ENCODE assay signal across 11 cellular contexts in the genomic region with DNA sequence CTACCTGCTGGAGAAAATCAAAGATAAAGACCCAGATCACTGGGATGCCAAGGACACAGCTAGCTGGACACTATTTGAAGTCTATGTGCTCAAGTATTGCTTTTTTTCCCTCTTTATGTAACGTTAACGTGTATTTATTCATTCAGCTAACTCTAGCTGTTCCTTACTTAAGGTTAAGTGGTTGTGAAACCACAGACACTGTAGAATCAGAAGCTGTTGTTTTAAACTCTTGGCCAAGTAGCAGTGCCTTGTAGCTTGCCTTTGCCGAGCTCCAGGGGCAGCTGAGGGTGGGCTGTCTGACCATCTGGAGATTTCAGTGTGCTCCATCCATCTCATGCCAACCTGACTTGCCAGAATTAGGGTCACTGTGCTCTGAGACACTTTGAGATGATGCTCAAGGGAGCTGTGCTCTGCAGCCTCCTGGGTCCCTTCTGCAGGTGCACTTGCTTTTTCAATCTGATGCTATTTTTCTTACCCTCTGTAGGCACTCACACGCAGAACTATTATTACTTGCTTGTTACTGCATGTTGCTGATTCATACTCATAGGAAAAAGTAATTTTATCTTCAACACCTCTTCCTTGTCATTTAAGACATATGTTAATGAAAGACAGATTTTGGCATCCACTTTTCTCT.
DNase-seq lines count a peak whose midpoint lies in the region; ATAC-seq and TF ChIP-seq lines count a peak whose summit lies in the region.
"Had no signal": no experiment of that assay in that cellular context is flagged by ENCODE, and none has a peak within 500 bp of the region (broad histone marks: within the 10 kb centered on the region; RNA-seq: fewer than 3 reads in every experiment).

No MANE protein-coding gene starts in this region.

- H3K9me3 ChIP-seq in SK-N-SH, result no peaks in the 10 kb centered on the region

- H3K27ac ChIP-seq in SK-N-SH (ENCODE audit: low read depth in 2 of 2, low read length in 1 of 2), result no peak overlapping the region
- H3K27ac ChIP-seq: HL-60, PC-9 had no signal

- H3K4me1 Mint-ChIP-seq in IgD-negative memory B cell, result peaks cover 45 to 55% (median 47%) of the 10 kb centered on the region in 3 donors

- intact Hi-C loops in head of caudate nucleus (cut with DNase I) (no loop called here), Right ventricle myocardium superior (cut with DNase I) (no loop called here)

- H4K20me1 ChIP-seq in SK-N-SH (ENCODE audit: insufficient read depth), result no peaks in the 10 kb centered on the region

- H3K36me3 ChIP-seq in SK-N-SH (replicated peaks in 1 of 2; ENCODE audit: control insufficient read depth in 1 of 2, insufficient read depth in 2 of 2, low read length in 1 of 2), result peaks cover 0 to 12% of the 10 kb centered on the region in 2 experiments

- CTCF ChIA-PET in SK-N-SH (lab: Yijun Ruan, JAX), result no interaction called here

- peak overlapping the region; percentile 79 to 95 (median 94) for H3K27ac Mint-ChIP-seq in IgD-negative memory B cell

- TF ChIP-seq CTCF in GM12865 (IDR thresholded peaks at IDR 0.05; ENCODE audit: insufficient read depth, low read depth, low read length, missing control alignments) (no peak), GM20000 (IDR thresholded peaks at IDR 0.05; ENCODE audit: extremely low read depth, missing control alignments) (no peak), SK-N-SH (IDR thresholded peaks at IDR 0.05) (no peak)

- TF ChIP-seq EP300 in SK-N-SH (IDR thresholded peaks at IDR 0.05; ENCODE audit: borderline replicate concordance in 1 of 2, low read depth in 1 of 2, low read length in 1 of 2), result no peak

- H3K4me3 Mint-ChIP-seq in IgD-negative memory B cell, result peak overlapping the region in 3 of 4 donors; percentile 21 to 78 (median 61)
- H3K4me3 Mint-ChIP-seq: activated naive CD8-positive, alpha-beta T cell treated with anti-CD3 and anti-CD28 coated beads, Interleukin-2, amount 10 ng/mL, durations not matched to agents 7 days and 5 days had no signal

- ATAC-seq in HG03354 (IDR thresholded peaks at IDR 0.05; ENCODE audit: poor library complexity, severe bottlenecking, unreplicated experiment) (no peak), Right ventricle myocardium superior (ENCODE audit: poor library complexity) (no peak)

- no peak overlapping the region for H3K9ac ChIP-seq in SK-N-SH

- no peak for TF ChIP-seq RAD21 in SK-N-SH (IDR thresholded peaks at IDR 0.05; ENCODE audit: low read length)

- no peaks in the 10 kb centered on the region for H3K9me2 ChIP-seq in SK-N-SH

- H3K9me3 Mint-ChIP-seq in IgD-negative memory B cell, result no peaks in the 10 kb centered on the region

- peaks cover 0 to 5% of the 10 kb centered on the region in 2 experiments; a peak in 1 of 4 replicates for H3K4me1 ChIP-seq in SK-N-SH (ENCODE audit: control insufficient read depth in 1 of 2, insufficient read depth in 2 of 2, low read depth in 1 of 2, low read length in 1 of 2)

- H3F3A ChIP-seq in SK-N-SH (replicated peaks; ENCODE audit: insufficient read depth), result no peaks in the 10 kb centered on the region

- 98% methylated on average over 3 of the region's 4 CpGs for WGBS in SK-N-SH (ENCODE audit: low lambda C conversion rate)

- H2AFZ ChIP-seq in SK-N-SH (ENCODE audit: low read depth), result no peak overlapping the region
- H2AFZ ChIP-seq: PC-9 had no signal

- no peak overlapping the region for H3K4me2 ChIP-seq in SK-N-SH
- H3K4me2 ChIP-seq: PC-9 had no signal

- H3K36me3 Mint-ChIP-seq in IgD-negative memory B cell, result peaks cover 3% of the 10 kb centered on the region

- DNase-seq in GM12865 (ENCODE audit: low read depth) (peak; percentile 84), GM20000 (ENCODE audit: low spot score) (peak; percentile 31), head of caudate nucleus (peak in 27 of 42 donors; percentile 5 to 65 (median 27)), Right ventricle myocardium superior (no peak), SK-N-SH (no peak), SW 1271 (lab: John Stamatoyannopoulos, UW) (no peak)
- DNase-seq: activated naive CD8-positive, alpha-beta T cell treated with anti-CD3 and anti-CD28 coated beads, Interleukin-2, amount 10 ng/mL, durations not matched to agents 7 days and 5 days; PC-9 had no signal

- no peaks in the 10 kb centered on the region for H3K27me3 ChIP-seq in SK-N-SH (ENCODE audit: insufficient read depth)

- H3K79me2 ChIP-seq in SK-N-SH (ENCODE audit: insufficient read depth), result no peaks in the 10 kb centered on the region

- H3K4me3 ChIP-seq in GM12865 (ENCODE audit: low read depth, low read length) (peak overlapping the region; percentile 32), SK-N-SH (ENCODE audit: low read depth in 2 of 2, low read length in 1 of 2) (no peak overlapping the region)
- H3K4me3 ChIP-seq: PC-9 had no signal

- POLR2A ChIA-PET in SK-N-SH (lab: Yijun Ruan, JAX), result no interaction called here

- H3K27me3 Mint-ChIP-seq in IgD-negative memory B cell, result peaks cover 2% of the 10 kb centered on the region
- H3K27me3 Mint-ChIP-seq: activated naive CD8-positive, alpha-beta T cell treated with anti-CD3 and anti-CD28 coated beads, Interleukin-2, amount 10 ng/mL, durations not matched to agents 7 days and 5 days had no signal

TF ChIP-seq in SK-N-SH, 30 proteins besides CTCF, POLR2A, EP300 and RAD21:
- no peak for TF ChIP-seq RXRA (IDR thresholded peaks at IDR 0.05; ENCODE audit: borderline replicate concordance, low read depth)
- TF ChIP-seq, protein P1, sequence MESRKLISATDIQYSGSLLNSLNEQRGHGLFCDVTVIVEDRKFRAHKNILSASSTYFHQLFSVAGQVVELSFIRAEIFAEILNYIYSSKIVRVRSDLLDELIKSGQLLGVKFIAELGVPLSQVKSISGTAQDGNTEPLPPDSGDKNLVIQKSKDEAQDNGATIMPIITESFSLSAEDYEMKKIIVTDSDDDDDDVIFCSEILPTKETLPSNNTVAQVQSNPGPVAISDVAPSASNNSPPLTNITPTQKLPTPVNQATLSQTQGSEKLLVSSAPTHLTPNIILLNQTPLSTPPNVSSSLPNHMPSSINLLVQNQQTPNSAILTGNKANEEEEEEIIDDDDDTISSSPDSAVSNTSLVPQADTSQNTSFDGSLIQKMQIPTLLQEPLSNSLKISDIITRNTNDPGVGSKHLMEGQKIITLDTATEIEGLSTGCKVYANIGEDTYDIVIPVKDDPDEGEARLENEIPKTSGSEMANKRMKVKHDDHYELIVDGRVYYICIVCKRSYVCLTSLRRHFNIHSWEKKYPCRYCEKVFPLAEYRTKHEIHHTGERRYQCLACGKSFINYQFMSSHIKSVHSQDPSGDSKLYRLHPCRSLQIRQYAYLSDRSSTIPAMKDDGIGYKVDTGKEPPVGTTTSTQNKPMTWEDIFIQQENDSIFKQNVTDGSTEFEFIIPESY (IDR thresholded peaks at IDR 0.05; ENCODE audit: borderline replicate concordance, low read depth), result no peak
- no peak for TF ChIP-seq RCOR1 (IDR thresholded peaks at IDR 0.05; ENCODE audit: low read length)
- TF ChIP-seq FOXJ3 (CRISPR knock-in tag; IDR thresholded peaks at IDR 0.05), result no peak
- no peak for TF ChIP-seq FOXM1 (IDR thresholded peaks at IDR 0.05; ENCODE audit: low read depth)

Comparison
In these comparisons a context has a peak if more than half of its experiments do, and no peak if none do; other contexts are left out.
1. DNase-seq: peak in GM12865 (single experiment), GM20000 (single experiment) and head of caudate nucleus (27 of 42); none in Right ventricle myocardium superior (single experiment), SK-N-SH (single experiment) and SW 1271 (0 of 2).